8 cellular contexts compared by ENCODE assay signal in the genomic region with DNA sequence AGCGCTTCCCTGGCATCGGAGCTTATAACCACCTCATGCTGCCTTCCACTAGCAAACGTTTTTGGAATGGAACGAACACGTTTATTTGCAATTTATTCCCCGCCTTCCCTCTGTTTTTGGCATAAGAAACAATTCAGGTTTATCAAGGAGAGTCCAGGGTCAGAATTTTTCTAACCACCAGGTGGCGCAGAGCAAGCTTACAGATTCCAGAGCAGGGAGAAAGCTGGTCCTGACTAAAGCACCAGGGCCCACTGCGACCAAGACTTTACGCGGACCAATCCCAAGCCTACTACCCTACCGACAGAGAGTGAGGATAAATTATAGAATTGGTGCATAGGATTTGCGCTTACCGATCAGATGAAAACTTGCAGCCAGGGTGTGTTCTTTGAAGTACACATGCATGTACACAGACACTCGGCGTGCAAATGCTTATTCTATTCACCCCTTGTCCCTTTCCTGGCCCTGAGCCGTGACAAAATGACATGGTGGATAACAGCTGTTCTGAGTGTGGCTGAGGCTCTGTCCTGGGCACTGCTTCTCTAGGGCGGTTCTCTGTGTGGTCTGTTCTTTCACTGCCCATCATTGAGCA. TPM values are rescaled to one million over a fixed set of nuclear protein-coding genes. Genes with fewer than 3 reads are reported as not detected.
A peak's percentile ranks its signal among the peaks of the same experiment; 100 is the strongest.
DNase-seq lines count a peak whose midpoint lies in the region; ATAC-seq lines count a peak whose summit lies in the region.

No MANE protein-coding gene starts in this region.

- no peaks in the 10 kb centered on the region for H3K9me3 ChIP-seq in muscle layer of colon (ENCODE audit: low read length)

- peak overlapping the region; percentile 8 to 22 for H3K4me3 ChIP-seq in muscle layer of colon (ENCODE audit: low read depth in 1 of 2, low read length in 2 of 2)

- H3K27ac Mint-ChIP-seq in stimulated activated naive B cell treated with anti-CD40 and anti-IgM and Interleukin-4, amounts not matched to agents 10 μg/mL and 1 μg/mL and 100 μg/mL, for 72 hours, result peak overlapping the region; percentile 53

- peaks cover 6% of the 10 kb centered on the region for H3K36me3 ChIP-seq in muscle layer of colon (ENCODE audit: insufficient read depth, low read length)

- H3K27me3 Mint-ChIP-seq in stimulated activated naive B cell treated with anti-CD40 and anti-IgM and Interleukin-4, amounts not matched to agents 10 μg/mL and 1 μg/mL and 100 μg/mL, for 72 hours, result no peaks in the 10 kb centered on the region

- DNase-seq in NCI-H526 (lab: John Stamatoyannopoulos, UW) (peak; percentile 2 to 77), NCI-H526 treated with DMSO at 0.1 percent for 48 hours (lab: John Stamatoyannopoulos, UW) (no peak), NCI-H774 (lab: John Stamatoyannopoulos, UW) (peak; percentile 17)
- peak; percentile 59 for DNase-seq in activated CD8-positive, alpha-beta memory T cell treated with anti-CD3 and anti-CD28 coated beads, Interleukin-2, amount 50 U/mL, for 4 hours
- peak; percentile 43 for DNase-seq in stimulated activated naive B cell treated with anti-CD40 and anti-IgM and Interleukin-4, amounts not matched to agents 10 μg/mL and 1 μg/mL and 100 μg/mL, for 72 hours

- peaks cover 11 to 17% of the 10 kb centered on the region in 2 donors for H3K4me1 Mint-ChIP-seq in stimulated activated naive B cell treated with anti-CD40 and anti-IgM and Interleukin-4, amounts not matched to agents 10 μg/mL and 1 μg/mL and 100 μg/mL, for 72 hours

- H3K4me1 ChIP-seq in muscle layer of colon (ENCODE audit: insufficient read depth, low read length), result peaks cover 7% of the 10 kb centered on the region

- no peaks in the 10 kb centered on the region for H3K9me3 Mint-ChIP-seq in stimulated activated naive B cell treated with anti-CD40 and anti-IgM and Interleukin-4, amounts not matched to agents 10 μg/mL and 1 μg/mL and 100 μg/mL, for 72 hours

- ATAC-seq in HG03432 (IDR thresholded peaks at IDR 0.05; ENCODE audit: unreplicated experiment) (peak; percentile 63), esophagus mucosa (peak; percentile 51)
- peak; percentile 81 for ATAC-seq in stimulated activated naive B cell treated with anti-CD40 and anti-IgM and Interleukin-4, amounts not matched to agents 10 μg/mL and 1 μg/mL and 100 μg/mL, for 72 hours (replicated peaks)

- no peak overlapping the region for H3K27ac ChIP-seq in muscle layer of colon (ENCODE audit: low read depth, low read length)

- peak overlapping the region; percentile 71 to 84 for H3K4me3 Mint-ChIP-seq in stimulated activated naive B cell treated with anti-CD40 and anti-IgM and Interleukin-4, amounts not matched to agents 10 μg/mL and 1 μg/mL and 100 μg/mL, for 72 hours

- peaks cover 11 to 23% of the 10 kb centered on the region in 2 donors for H3K36me3 Mint-ChIP-seq in stimulated activated naive B cell treated with anti-CD40 and anti-IgM and Interleukin-4, amounts not matched to agents 10 μg/mL and 1 μg/mL and 100 μg/mL, for 72 hours

- H3K9ac ChIP-seq in muscle layer of colon (ENCODE audit: low read length), result peak overlapping the region; percentile 30

- no peaks in the 10 kb centered on the region for H3K27me3 ChIP-seq in muscle layer of colon (ENCODE audit: control insufficient read depth in 1 of 2, insufficient read depth in 2 of 2, low read length in 2 of 2)

RNA-seq across cellular contexts. Expression of gene NAPG, which starts 34.7 kb away (rescaled TPM):
- total RNA-seq in esophagus mucosa, result 24.4 TPM
